Comparison of ENCODE assay signal across 8 cellular contexts in genomic region chr5:78295035-78295961, GRCh38. TPM values are rescaled to one million over a fixed set of nuclear protein-coding genes. Genes with fewer than 3 reads are reported as not detected.
DNase-seq lines count a peak whose midpoint lies in the region; FAIRE-seq and TF ChIP-seq lines count a peak whose summit lies in the region.

No MANE protein-coding gene starts in this region.

- peak; percentile 15 for DNase-seq in GM18507 (ENCODE audit: extremely low spot score, insufficient read length, low read depth)
- peak; percentile 26 for DNase-seq in HT1080 (ENCODE audit: low read depth)
- peak; percentile 30 for DNase-seq in T-helper 2 cell treated with Interferon-gamma antibody and Interleukin-4, amounts not matched to agents 5 μg/mL and 100 μg/mL, for 36 hours (ENCODE audit: low spot score)
- no peak for DNase-seq in astrocyte of the spinal cord (ENCODE audit: low read depth, low spot score)
- DNase-seq in immature natural killer cell: peak; percentile 28 to 38 (median 37)
- DNase-seq in stimulated activated CD4-positive, alpha-beta T cell treated with anti-CD3 and anti-CD28 coated beads, Interleukin-15, amount 100 ng/mL, for 24 hours: peak; percentile 64
- no peak for DNase-seq in KG1 (lab: John Stamatoyannopoulos, UW)

- peak overlapping the region; percentile 81 for H3K4me3 ChIP-seq in ACC112 (ENCODE audit: low read depth, low read length)
- peak overlapping the region; percentile 97 for H3K4me3 ChIP-seq in astrocyte of the spinal cord (ENCODE audit: low read depth, low read length)

- peak; percentile 40 for TF ChIP-seq CTCF in astrocyte of the spinal cord (IDR thresholded peaks at IDR 0.05; ENCODE audit: low read depth, low read length)

- H3K79me2 ChIP-seq in ACC112 (ENCODE audit: control insufficient read depth, insufficient read depth, low read length, unreplicated experiment): peaks cover 35% of the 10 kb centered on the region

- H3K27me3 Mint-ChIP-seq in T-helper 2 cell treated with Interferon-gamma antibody and Interleukin-4, amounts not matched to agents 5 μg/mL and 100 μg/mL, for 36 hours (ENCODE audit: low read depth): peaks cover 13% of the 10 kb centered on the region
- H3K27me3 Mint-ChIP-seq in immature natural killer cell (ENCODE audit: low read depth in 3 of 3): peaks cover 8 to 17% (median 9%) of the 10 kb centered on the region in 3 donors

- H3K4me1 ChIP-seq in ACC112 (ENCODE audit: control insufficient read depth, insufficient read depth, low read length, unreplicated experiment): peaks cover 16% of the 10 kb centered on the region

- H3K9me3 Mint-ChIP-seq in T-helper 2 cell treated with Interferon-gamma antibody and Interleukin-4, amounts not matched to agents 5 μg/mL and 100 μg/mL, for 36 hours: no peaks in the 10 kb centered on the region
- no peaks in the 10 kb centered on the region for H3K9me3 Mint-ChIP-seq in immature natural killer cell

- no peaks in the 10 kb centered on the region for H3K27me3 ChIP-seq in ACC112 (ENCODE audit: insufficient read depth, low read length)

- peaks cover 10% of the 10 kb centered on the region for H3K36me3 Mint-ChIP-seq in T-helper 2 cell treated with Interferon-gamma antibody and Interleukin-4, amounts not matched to agents 5 μg/mL and 100 μg/mL, for 36 hours (ENCODE audit: low read depth)
- H3K36me3 Mint-ChIP-seq in immature natural killer cell: peaks cover 0 to 8% (median 0%) of the 10 kb centered on the region in 3 donors

- peak overlapping the region; percentile 96 for H2AFZ ChIP-seq in ACC112 (ENCODE audit: low read length, unreplicated experiment)

- peak overlapping the region; percentile 98 for H3K4me3 Mint-ChIP-seq in T-helper 2 cell treated with Interferon-gamma antibody and Interleukin-4, amounts not matched to agents 5 μg/mL and 100 μg/mL, for 36 hours
- peak overlapping the region; percentile 95 to 99 (median 99) for H3K4me3 Mint-ChIP-seq in immature natural killer cell

- H3K36me3 ChIP-seq in ACC112 (ENCODE audit: insufficient read depth, low read length): no peaks in the 10 kb centered on the region

- in situ Hi-C loops in astrocyte of the spinal cord (cut with HindIII; ENCODE audit: low sequenced_read_pairs): no loop called here

- H3K27ac Mint-ChIP-seq in T-helper 2 cell treated with Interferon-gamma antibody and Interleukin-4, amounts not matched to agents 5 μg/mL and 100 μg/mL, for 36 hours: peak overlapping the region; percentile 100
- peak overlapping the region; percentile 95 to 99 (median 98) for H3K27ac Mint-ChIP-seq in immature natural killer cell

- H3K27ac ChIP-seq in ACC112 (ENCODE audit: low read depth, low read length): peak overlapping the region; percentile 61

- FAIRE-seq in GM18507 (lab: Jason Lieb, UNC): peak; percentile 59

- H3K4me1 Mint-ChIP-seq in T-helper 2 cell treated with Interferon-gamma antibody and Interleukin-4, amounts not matched to agents 5 μg/mL and 100 μg/mL, for 36 hours (ENCODE audit: low read depth): peaks cover 31% of the 10 kb centered on the region
- peaks cover 39 to 54% of the 10 kb centered on the region in 2 donors for H3K4me1 Mint-ChIP-seq in immature natural killer cell

RNA-seq across cellular contexts. Expression of gene AP3B1, which starts 0.8 kb away (rescaled TPM):
- 28.4 and 30.3 TPM in 2 replicates for total RNA-seq in HT1080 (2014; rRNA removed; shearing (Covaris generic))
- 24.8 and 34.5 TPM in 2 replicates for polyA plus RNA-seq in HT1080 (2015; cell fraction: cytosol; rRNA removed)
- 59.1 and 68.1 TPM in 2 replicates for polyA plus RNA-seq in HT1080 (2015; cell fraction: nucleus; rRNA removed)
- 10 to 100 TPM; 11.6 to 31.7 (median 19.2) TPM for polyA plus RNA-seq in immature natural killer cell

Comparison
In these comparisons a context has a peak if more than half of its experiments do, and no peak if none do; other contexts are left out.
1. DNase-seq: peak in GM18507 (single experiment), HT1080 (single experiment), T-helper 2 cell treated with Interferon-gamma antibody and Interleukin-4, amounts not matched to agents 5 μg/mL and 100 μg/mL, for 36 hours (single experiment), immature natural killer cell (3 of 3) and stimulated activated CD4-positive, alpha-beta T cell treated with anti-CD3 and anti-CD28 coated beads, Interleukin-15, amount 100 ng/mL, for 24 hours (single experiment); none in astrocyte of the spinal cord (single experiment) and KG1 (single experiment).